ENCODE assay signal across 8 cellular contexts in genomic region chr3:105907790-105908189, GRCh38. TPM values are rescaled to one million over a fixed set of nuclear protein-coding genes. Genes with fewer than 3 reads are reported as not detected.
DNase-seq lines count a peak whose midpoint lies in the region; ATAC-seq and TF ChIP-seq lines count a peak whose summit lies in the region.

No MANE protein-coding gene starts in this region.

- H3K36me3 ChIP-seq in adrenal gland (replicated peaks in 1 of 2) (no peaks in the 10 kb centered on the region), osteoblast (ENCODE audit: insufficient read depth, low read length) (no peaks in the 10 kb centered on the region)

- no peak for TF ChIP-seq POLR2A in adrenal gland (IDR thresholded peaks at IDR 0.05)

- peak overlapping the region; percentile 8 for H3K4me2 ChIP-seq in osteoblast (ENCODE audit: insufficient read depth, low read length)

- no peaks in the 10 kb centered on the region for H3K79me2 ChIP-seq in osteoblast (ENCODE audit: insufficient read depth, low read length)

- H3K4me1 ChIP-seq in adrenal gland (replicated peaks in 1 of 2) (peaks cover 13 to 16% of the 10 kb centered on the region in 2 donors), osteoblast (ENCODE audit: insufficient read depth, low read length) (peaks cover 33% of the 10 kb centered on the region)

- intact Hi-C loops in adrenal gland (cut with DNase I): no loop called here

- H3K27ac ChIP-seq in adrenal gland: peak overlapping the region in 4 of 5 donors; percentile 25 to 69 (median 48)
- H3K27ac ChIP-seq in osteoblast (ENCODE audit: low read depth, low read length): peak overlapping the region; percentile 99

- DNase-seq in GM13976 (ENCODE audit: low spot score): peak; percentile 10
- DNase-seq in adrenal gland: peak in 2 of 7 donors; percentile 17 to 25
- DNase-seq in osteoblast (ENCODE audit: insufficient read length, low spot score, missing footprints): no peak
- DNase-seq in NCI-H345 treated with DMSO at 0.1 percent for 48 hours (lab: John Stamatoyannopoulos, UW; ENCODE audit: unreplicated experiment): no peak
- no peak for DNase-seq in effector CD8-positive, alpha-beta T cell (lab: John Stamatoyannopoulos, UW)

- WGBS in adrenal gland, 4 donors: 33 to 52% (median 43%) methylated on average over 3 of the region's 3 CpGs

- H3K9me3 ChIP-seq in adrenal gland (replicated peaks in 1 of 3) (no peaks in the 10 kb centered on the region), osteoblast (ENCODE audit: low read depth, low read length) (no peaks in the 10 kb centered on the region)

- in situ Hi-C loops in GM13976 (cut with MboI; ENCODE audit: low sequenced_read_pairs, unreplicated experiment): no loop called here

- peak overlapping the region; percentile 52 for H2AFZ ChIP-seq in osteoblast (ENCODE audit: low read length)

- H3K27me3 ChIP-seq in adrenal gland (no peaks in the 10 kb centered on the region), osteoblast (ENCODE audit: insufficient read depth, low read length) (no peaks in the 10 kb centered on the region)

- no peak overlapping the region for H3K4me3 ChIP-seq in adrenal gland
- H3K4me3 ChIP-seq in osteoblast (ENCODE audit: insufficient read depth, low read length): no peak overlapping the region

- no peak for TF ChIP-seq CTCF in GM13976 (IDR thresholded peaks at IDR 0.05; ENCODE audit: borderline replicate concordance, control extremely low read depth, extremely low read depth, insufficient read depth, missing control alignments)
- TF ChIP-seq CTCF in adrenal gland (IDR thresholded peaks at IDR 0.05): no peak
- TF ChIP-seq CTCF in osteoblast (IDR thresholded peaks at IDR 0.05; ENCODE audit: extremely low read depth, low read depth, low read length): no peak

- ATAC-seq in HG03469 (IDR thresholded peaks at IDR 0.05; ENCODE audit: unreplicated experiment): peak; percentile 67
- ATAC-seq in HG03280 (IDR thresholded peaks at IDR 0.05; ENCODE audit: unreplicated experiment): no peak
- no peak for ATAC-seq in GM19455 (IDR thresholded peaks at IDR 0.05; ENCODE audit: unreplicated experiment)

- no peaks in the 10 kb centered on the region for H4K20me1 ChIP-seq in osteoblast (ENCODE audit: insufficient read depth, low read length)

RNA-seq across cellular contexts. Expression of gene CBLB, which starts 39.0 kb away (rescaled TPM):
- total RNA-seq in adrenal gland (10 to 100 TPM; 23.4 to 58.9 (median 39.5) TPM), osteoblast (108 and 128 TPM in 2 replicates)
- 10 to 100 TPM; 20.4 to 31.8 (median 27.9) TPM for polyA plus RNA-seq in adrenal gland
